In genomic region chr5:51832934-51833470, GRCh38 we compare ENCODE assay signal across 18 cellular contexts.
DNase-seq lines count a peak whose midpoint lies in the region; ATAC-seq and TF ChIP-seq lines count a peak whose summit lies in the region.
"Had no signal": no experiment of that assay in that cellular context is flagged by ENCODE, and none has a peak within 500 bp of the region (broad histone marks: within the 10 kb centered on the region; RNA-seq: fewer than 3 reads in every experiment).

No MANE protein-coding gene starts in this region.

- DNase-seq in DMS114 treated with DMSO at 0.1 percent for 48 hours (lab: John Stamatoyannopoulos, UW; ENCODE audit: unreplicated experiment) (peak; percentile 13), NCI-H2227 (lab: John Stamatoyannopoulos, UW; ENCODE audit: unreplicated experiment) (peak; percentile 23), astrocyte of the hippocampus (ENCODE audit: low read depth, low spot score) (peak; percentile 12), nucleus accumbens (lab: John Stamatoyannopoulos, UW) (no peak), HuH-7.5 (ENCODE audit: low spot score) (no peak), omental fat pad (ENCODE audit: low spot score) (no peak), type B pancreatic cell (ENCODE audit: extremely low spot score, unreplicated experiment) (no peak)
- DNase-seq: 8988T; CD8-positive, alpha-beta T cell; COR-L47; DMS 273 treated with DMSO at 0.1 percent for 48 hours; GM23248; HCEC 1CT; IMR-90 had no signal

- H3K9me2 ChIP-seq in neural cell (ENCODE audit: insufficient read depth, low read length): no peaks in the 10 kb centered on the region

- TF ChIP-seq EP300 in neural cell (conservative IDR thresholded peaks at IDR 0.05; ENCODE audit: poor library complexity, severe bottlenecking): peak; percentile 91

- H3K4me1 Mint-ChIP-seq in type B pancreatic cell (ENCODE audit: unreplicated experiment): peaks cover 4% of the 10 kb centered on the region
- H3K4me1 Mint-ChIP-seq: B cell had no signal

- H4K20me1 ChIP-seq in neural cell (ENCODE audit: insufficient read depth): no peaks in the 10 kb centered on the region
- H4K20me1 ChIP-seq: BLaER1 treated with 17β-estradiol and CSF1 and Interleukin-3, amounts not matched to agents 10 nM and 100 nM had no signal

- H3K4me2 ChIP-seq in neural cell (ENCODE audit: low read length): no peak overlapping the region
- H3K4me2 ChIP-seq: BLaER1 treated with 17β-estradiol and CSF1 and Interleukin-3, amounts not matched to agents 10 nM and 100 nM had no signal

- no peaks in the 10 kb centered on the region for H3K36me3 ChIP-seq in neural cell (ENCODE audit: insufficient read depth, low read length)
- H3K36me3 ChIP-seq: BLaER1 treated with 17β-estradiol and CSF1 and Interleukin-3, amounts not matched to agents 10 nM and 100 nM had no signal

- no peak overlapping the region for H3K4me3 Mint-ChIP-seq in type B pancreatic cell
- H3K4me3 Mint-ChIP-seq: B cell; CD8-positive, alpha-beta T cell had no signal

- H3K27ac ChIP-seq in neural cell (ENCODE audit: low read length): peak overlapping the region; percentile 63
- H3K27ac ChIP-seq: BLaER1 treated with 17β-estradiol and CSF1 and Interleukin-3, amounts not matched to agents 10 nM and 100 nM; GM23248; HL-60 had no signal

- ATAC-seq in omental fat pad (ENCODE audit: low FRiP score): no peak
- ATAC-seq: CD8-positive, alpha-beta T cell had no signal

- no peak overlapping the region for H3K27ac Mint-ChIP-seq in type B pancreatic cell
- H3K27ac Mint-ChIP-seq: B cell; CD8-positive, alpha-beta T cell had no signal

- H3K27me3 ChIP-seq in neural cell (ENCODE audit: insufficient read depth, low read depth, low read length): no peaks in the 10 kb centered on the region
- H3K27me3 ChIP-seq: BLaER1 treated with 17β-estradiol and CSF1 and Interleukin-3, amounts not matched to agents 10 nM and 100 nM had no signal

- H3K9me3 Mint-ChIP-seq in type B pancreatic cell: peaks cover 3% of the 10 kb centered on the region

- TF ChIP-seq CTCF in neural cell (IDR thresholded peaks at IDR 0.05; ENCODE audit: poor library complexity, severe bottlenecking) (no peak), omental fat pad (IDR thresholded peaks at IDR 0.05) (no peak), type B pancreatic cell (conservative IDR thresholded peaks at IDR 0.05) (no peak)

- no peak overlapping the region for H2AFZ ChIP-seq in neural cell (ENCODE audit: low read depth, low read length)
- H2AFZ ChIP-seq: GM23248 had no signal

- H3K79me2 ChIP-seq in neural cell (replicated peaks; ENCODE audit: insufficient read depth, low read length): no peaks in the 10 kb centered on the region

- peak; percentile 27 for TF ChIP-seq RAD21 in neural cell (conservative IDR thresholded peaks at IDR 0.05)

- no peaks in the 10 kb centered on the region for H3K27me3 Mint-ChIP-seq in type B pancreatic cell
- H3K27me3 Mint-ChIP-seq: B cell had no signal

- H3F3A ChIP-seq in neural cell (ENCODE audit: insufficient read depth, low read length, poor library complexity, severe bottlenecking): no peaks in the 10 kb centered on the region

- H3K4me3 ChIP-seq in neural cell (ENCODE audit: low read length): peak overlapping the region; percentile 31
- H3K4me3 ChIP-seq: BLaER1 treated with 17β-estradiol and CSF1 and Interleukin-3, amounts not matched to agents 10 nM and 100 nM; GM23248 had no signal

- H3K9me3 ChIP-seq in neural cell (ENCODE audit: low read length): no peaks in the 10 kb centered on the region
- H3K9me3 ChIP-seq: BLaER1 treated with 17β-estradiol and CSF1 and Interleukin-3, amounts not matched to agents 10 nM and 100 nM had no signal

- H3K36me3 Mint-ChIP-seq in type B pancreatic cell: no peaks in the 10 kb centered on the region
- H3K36me3 Mint-ChIP-seq: CD8-positive, alpha-beta T cell had no signal

- H3K9ac ChIP-seq in neural cell (ENCODE audit: low read length): no peak overlapping the region
- H3K9ac ChIP-seq: BLaER1 treated with 17β-estradiol and CSF1 and Interleukin-3, amounts not matched to agents 10 nM and 100 nM; GM23248 had no signal

TF ChIP-seq in neural cell, 6 proteins besides CTCF, POLR2A, EP300 and RAD21:
- TF ChIP-seq POLR2AphosphoS5 (IDR thresholded peaks at IDR 0.05) (peak; percentile 79), MXI1 (conservative IDR thresholded peaks at IDR 0.05; ENCODE audit: poor library complexity, severe bottlenecking) (no peak)

Comparison
In these comparisons a context has a peak if more than half of its experiments do, and no peak if none do; other contexts are left out.
1. DNase-seq: peak in DMS114 treated with DMSO at 0.1 percent for 48 hours (single experiment), NCI-H2227 (single experiment) and astrocyte of the hippocampus (single experiment); none in nucleus accumbens (0 of 56), HuH-7.5 (single experiment), omental fat pad (single experiment) and type B pancreatic cell (single experiment).